Comparison of ENCODE assay signal across 1 cellular context in the genomic region with DNA sequence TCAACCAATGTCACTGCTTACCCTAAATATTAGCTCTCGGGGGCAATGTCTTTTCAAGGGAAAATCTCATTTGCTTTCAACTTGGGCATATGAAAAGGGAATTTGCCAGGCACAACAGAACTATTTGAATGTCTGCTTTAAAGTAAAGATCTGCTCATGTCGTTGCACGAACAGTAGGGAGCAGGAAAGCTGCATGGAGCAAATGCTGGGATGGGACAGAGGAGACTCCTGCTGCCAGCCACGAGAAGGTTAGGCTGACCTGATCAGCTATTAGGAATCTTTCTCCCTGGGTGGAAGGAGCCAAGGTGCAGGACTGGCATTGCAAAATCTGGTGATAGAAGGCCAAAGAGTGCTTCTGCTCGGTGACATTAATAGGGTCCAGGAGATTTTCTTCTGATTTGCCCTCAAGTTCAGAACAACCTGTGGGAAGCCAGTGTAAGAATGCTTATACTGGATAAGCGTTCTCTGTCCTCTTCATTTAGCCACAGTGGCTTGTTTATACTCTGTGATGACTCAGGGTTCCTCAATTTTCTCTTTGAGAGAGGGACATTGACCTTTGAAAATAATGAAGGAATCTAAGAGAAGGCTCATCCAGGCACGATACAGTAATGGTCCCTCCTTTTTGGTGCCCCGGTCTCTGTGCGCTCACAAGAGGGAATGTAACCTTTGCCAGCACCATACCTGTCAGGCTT.
TF ChIP-seq lines count a peak whose summit lies in the region.

No MANE protein-coding gene starts in this region.

TF ChIP-seq in endothelial cell of umbilical vein, 7 proteins besides CTCF, POLR2A, EP300 and RAD21 (continued from another document):
- TF ChIP-seq EZH2 (IDR thresholded peaks at IDR 0.05; ENCODE audit: borderline replicate concordance, low read depth, low read length, severe bottlenecking), result no peak
- TF ChIP-seq FOS (IDR thresholded peaks at IDR 0.05; ENCODE audit: borderline replicate concordance, insufficient read depth, low read length), result no peak
- no peak for TF ChIP-seq JUN (IDR thresholded peaks at IDR 0.05; ENCODE audit: borderline replicate concordance, insufficient read depth, insufficient read length, low read depth)
